In the genomic region with DNA sequence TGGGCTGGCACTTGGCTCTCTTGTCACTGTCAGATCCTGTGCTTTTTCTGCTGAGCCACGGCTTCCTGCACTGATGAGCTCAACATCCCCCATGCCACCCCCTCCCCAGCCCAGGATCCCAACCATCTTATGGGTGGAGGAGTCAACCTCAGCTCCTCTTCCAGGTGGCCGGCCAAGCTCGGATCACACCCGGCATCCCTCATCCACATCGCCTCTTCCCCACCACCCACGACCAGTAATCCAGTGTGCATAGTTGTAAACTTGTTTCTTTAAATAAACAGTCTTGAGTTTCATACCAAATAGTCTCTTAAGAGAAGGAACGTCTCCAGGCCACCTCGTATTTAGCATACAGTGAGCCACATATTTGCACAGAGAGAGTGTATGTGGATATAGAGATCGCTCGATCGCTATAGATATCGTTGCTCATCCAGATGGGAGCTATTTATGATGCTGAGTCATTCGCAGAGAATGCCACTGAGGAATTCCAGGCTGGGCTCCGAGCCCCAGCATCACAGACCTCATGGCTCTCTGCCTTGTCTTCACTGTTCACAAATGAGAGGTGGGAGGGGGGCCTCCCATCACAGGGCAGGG, we compare ENCODE assay signal across 2 cellular contexts.
TF ChIP-seq lines count a peak whose summit lies in the region.

No MANE protein-coding gene starts in this region.

TF ChIP-seq in IMR-90, 13 proteins besides CTCF, POLR2A, EP300 and RAD21:
- TF ChIP-seq NFE2L2 (IDR thresholded peaks at IDR 0.05; ENCODE audit: low read depth, low read length) (peak; percentile 53; the same call in 1 of the 2 replicates), MAZ (IDR thresholded peaks at IDR 0.05; ENCODE audit: borderline replicate concordance, low read depth, low read length) (peak; percentile 31; the same call in 1 of the 2 replicates)
- TF ChIP-seq, protein P1, sequence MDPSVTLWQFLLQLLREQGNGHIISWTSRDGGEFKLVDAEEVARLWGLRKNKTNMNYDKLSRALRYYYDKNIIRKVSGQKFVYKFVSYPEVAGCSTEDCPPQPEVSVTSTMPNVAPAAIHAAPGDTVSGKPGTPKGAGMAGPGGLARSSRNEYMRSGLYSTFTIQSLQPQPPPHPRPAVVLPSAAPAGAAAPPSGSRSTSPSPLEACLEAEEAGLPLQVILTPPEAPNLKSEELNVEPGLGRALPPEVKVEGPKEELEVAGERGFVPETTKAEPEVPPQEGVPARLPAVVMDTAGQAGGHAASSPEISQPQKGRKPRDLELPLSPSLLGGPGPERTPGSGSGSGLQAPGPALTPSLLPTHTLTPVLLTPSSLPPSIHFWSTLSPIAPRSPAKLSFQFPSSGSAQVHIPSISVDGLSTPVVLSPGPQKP (IDR thresholded peaks at IDR 0.05; ENCODE audit: borderline replicate concordance, low read depth, low read length), result no peak

TF ChIP-seq in GM12878, 131 proteins besides CTCF, POLR2A, EP300 and RAD21:
- TF ChIP-seq, protein P2, sequence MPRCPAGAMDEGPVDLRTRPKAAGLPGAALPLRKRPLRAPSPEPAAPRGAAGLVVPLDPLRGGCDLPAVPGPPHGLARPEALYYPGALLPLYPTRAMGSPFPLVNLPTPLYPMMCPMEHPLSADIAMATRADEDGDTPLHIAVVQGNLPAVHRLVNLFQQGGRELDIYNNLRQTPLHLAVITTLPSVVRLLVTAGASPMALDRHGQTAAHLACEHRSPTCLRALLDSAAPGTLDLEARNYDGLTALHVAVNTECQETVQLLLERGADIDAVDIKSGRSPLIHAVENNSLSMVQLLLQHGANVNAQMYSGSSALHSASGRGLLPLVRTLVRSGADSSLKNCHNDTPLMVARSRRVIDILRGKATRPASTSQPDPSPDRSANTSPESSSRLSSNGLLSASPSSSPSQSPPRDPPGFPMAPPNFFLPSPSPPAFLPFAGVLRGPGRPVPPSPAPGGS (IDR thresholded peaks at IDR 0.05; ENCODE audit: borderline replicate concordance, insufficient read depth, low read depth, low read length, poor library complexity, severe bottlenecking), result peak; percentile 54
- no peak for TF ChIP-seq ZBED1 (IDR thresholded peaks at IDR 0.05; ENCODE audit: borderline replicate concordance)
